ENCODE assay signal across 9 cellular contexts in the genomic region with DNA sequence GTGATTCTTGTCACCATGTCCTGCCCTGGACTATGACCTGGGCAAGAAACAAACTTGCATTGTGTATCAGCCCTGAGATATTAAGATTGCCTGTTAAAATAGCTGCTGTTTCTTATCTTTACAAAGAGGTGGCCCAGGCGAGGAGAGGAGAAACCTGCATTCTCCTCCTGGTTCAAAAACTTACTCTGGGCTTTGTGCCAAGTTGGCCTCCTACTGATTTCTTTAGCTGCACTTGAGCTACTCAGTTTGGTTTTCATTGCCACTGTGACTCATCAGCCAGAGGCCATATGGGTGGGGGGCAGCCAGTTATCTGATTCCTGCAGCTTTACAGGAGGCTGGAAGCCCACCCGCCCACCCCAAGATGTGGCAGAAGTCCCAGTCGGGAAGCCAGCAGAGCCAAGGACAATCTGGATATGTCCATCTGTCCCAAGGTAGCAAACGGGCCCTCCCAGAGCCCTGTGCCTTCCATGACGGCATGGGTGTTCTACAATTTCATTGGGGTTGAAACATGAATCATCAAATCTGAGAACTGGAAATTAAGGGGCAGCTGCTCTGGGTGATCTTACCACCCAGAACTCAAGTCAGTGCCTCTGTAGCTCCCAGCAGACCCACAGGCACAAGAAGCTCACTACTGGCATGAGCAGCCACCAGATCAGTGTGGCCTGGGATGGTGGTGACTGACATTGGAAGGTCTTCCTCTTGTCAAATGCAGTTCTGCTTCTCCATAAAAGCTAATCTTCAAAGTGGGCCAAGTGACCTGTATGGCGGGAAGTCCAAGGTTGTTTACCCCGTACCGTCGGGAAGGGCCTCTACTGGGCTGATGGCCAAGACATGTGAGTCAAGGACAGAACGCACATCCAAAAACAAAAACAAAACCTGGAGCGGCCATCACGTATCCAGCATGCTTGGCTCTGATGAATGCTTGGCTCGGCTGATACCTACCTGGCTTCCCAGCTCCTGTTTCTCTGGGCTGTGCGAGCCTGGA. TPM values are rescaled to one million over a fixed set of nuclear protein-coding genes. Genes with fewer than 3 reads are reported as not detected.
DNase-seq lines count a peak whose midpoint lies in the region; ATAC-seq and TF ChIP-seq lines count a peak whose summit lies in the region.
"Had no signal": no experiment of that assay in that cellular context is flagged by ENCODE, and none has a peak within 500 bp of the region (broad histone marks: within the 10 kb centered on the region; RNA-seq: fewer than 3 reads in every experiment).

No MANE protein-coding gene starts in this region.

- TF ChIP-seq CTCF in AG09319 (IDR thresholded peaks at IDR 0.05; ENCODE audit: low read depth, low read length) (no peak), GM13977 (IDR thresholded peaks at IDR 0.05; ENCODE audit: extremely low read depth, insufficient read depth, missing control alignments) (no peak)

- DNase-seq in AG09319 (ENCODE audit: extremely low read depth, low read depth) (peak; percentile 10), NCI-H345 (lab: John Stamatoyannopoulos, UW) (peak; percentile 69), myocyte (ENCODE audit: low read depth) (peak; percentile 77), NCI-H1930 (lab: John Stamatoyannopoulos, UW) (no peak), activated gamma-delta T cell (lab: John Stamatoyannopoulos, UW) (no peak), GM13977 (ENCODE audit: low spot score) (no peak)
- DNase-seq: erythroblast had no signal

- no peak for ATAC-seq in HG03139 (IDR thresholded peaks at IDR 0.05; ENCODE audit: unreplicated experiment)

- in situ Hi-C loops in GM13977 (cut with MboI; ENCODE audit: low pct_unique_long_range_greater_than_20kb, low sequenced_read_pairs, unreplicated experiment) = no loop called here

- H3K27ac ChIP-seq in cingulate gyrus (ENCODE audit: low read depth, low read length) = peak overlapping the region; percentile 10

RNA-seq across cellular contexts. Expression of gene FCN2, which starts 15.5 kb away (rescaled TPM):
- not detected in 2 replicates for total RNA-seq in myocyte
- polyA plus RNA-seq in myocyte (2012) = not detected

RNA-seq across cellular contexts. Expression of gene FCN1, which starts 21.6 kb away (rescaled TPM):
- total RNA-seq in myocyte = not detected in 2 replicates
- not detected for polyA plus RNA-seq in myocyte (2012)

Comparison
In these comparisons a context has a peak if more than half of its experiments do, and no peak if none do; other contexts are left out.
1. DNase-seq: peak in AG09319 (single experiment), NCI-H345 (single experiment) and myocyte (single experiment); none in NCI-H1930 (0 of 2), activated gamma-delta T cell (single experiment) and GM13977 (single experiment).